19 cellular contexts compared by ENCODE assay signal in the genomic region with DNA sequence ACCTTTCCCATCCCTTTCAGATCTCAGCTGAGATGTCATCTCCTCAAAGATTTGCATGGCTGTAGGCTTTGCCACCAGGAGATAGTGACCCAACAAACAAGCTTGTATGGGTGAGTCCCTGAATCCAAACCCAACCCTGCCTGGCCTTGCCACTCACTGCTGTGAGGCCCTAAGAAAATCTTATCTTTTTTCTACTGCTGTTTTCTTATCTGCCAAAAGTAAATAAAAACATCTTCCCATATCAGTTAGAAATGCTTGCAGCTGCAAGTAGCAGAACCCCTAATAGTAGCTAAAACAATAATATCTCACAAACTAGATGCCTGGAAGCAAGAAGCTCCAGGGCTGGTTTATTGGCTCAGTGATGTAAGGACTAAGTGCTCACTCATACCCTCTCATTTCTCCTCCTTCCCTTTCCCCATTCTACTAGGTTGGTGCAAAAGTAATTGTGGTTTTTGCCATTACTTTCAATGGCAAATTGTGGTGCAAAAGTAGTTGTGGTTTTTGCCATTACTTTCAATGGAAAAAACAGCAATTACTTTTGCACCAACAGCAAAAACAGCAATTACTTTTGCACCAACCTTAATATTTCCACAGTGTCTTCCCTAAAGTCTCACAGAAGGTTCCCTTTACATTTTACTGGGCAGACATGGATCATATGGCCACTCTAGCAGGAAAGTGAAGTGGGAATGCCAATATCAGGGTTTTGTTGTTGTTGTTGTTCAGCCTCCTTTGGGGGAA. TPM values are rescaled to one million over a fixed set of nuclear protein-coding genes. Genes with fewer than 3 reads are reported as not detected.
DNase-seq lines count a peak whose midpoint lies in the region; ATAC-seq, FAIRE-seq and TF ChIP-seq lines count a peak whose summit lies in the region.
"Had no signal": no experiment of that assay in that cellular context is flagged by ENCODE, and none has a peak within 500 bp of the region (broad histone marks: within the 10 kb centered on the region; RNA-seq: fewer than 3 reads in every experiment).

No MANE protein-coding gene starts in this region.

- peak; percentile 7 for FAIRE-seq in A549 (lab: Jason Lieb, UNC)
- FAIRE-seq: D721Med, G401.6, GM12892 had no signal

- peaks cover 4% of the 10 kb centered on the region; the same call in 1 of the 3 replicates for H3K9me3 ChIP-seq in A549
- H3K9me3 ChIP-seq in Peyer's patch: no peaks in the 10 kb centered on the region

- DNase-seq in A549 (ENCODE audit: low read depth in 1 of 2, low spot score in 1 of 2) (no peak), Peyer's patch (no peak), coronary artery (ENCODE audit: low spot score) (peak; percentile 0), islet precursor cell (peak; percentile 4), RWPE1 (ENCODE audit: low spot score) (no peak), NCI-H2107 (lab: John Stamatoyannopoulos, UW) (no peak)
- DNase-seq: 8988T; Caco-2; CD4-positive, alpha-beta T cell; GOT3; H7; IMR-90; KBM-7 had no signal

- POLR2A ChIA-PET in A549 (lab: Yijun Ruan, JAX): no interaction called here
- POLR2A ChIA-PET in RWPE1 (lab: Yijun Ruan, JAX; ENCODE audit: low non-redundant PET): no interaction called here

- H3K4me1 ChIP-seq in A549: no peaks in the 10 kb centered on the region
- H3K4me1 ChIP-seq in Peyer's patch: peaks cover 0 to 3% (median 0%) of the 10 kb centered on the region in 4 donors

- H3K4me2 ChIP-seq in A549: no peak overlapping the region

- TF ChIP-seq CTCF in A549 (IDR thresholded peaks at IDR 0.05): no peak
- no peak for TF ChIP-seq CTCF in Peyer's patch (IDR thresholded peaks at IDR 0.05)
- TF ChIP-seq CTCF in coronary artery (IDR thresholded peaks at IDR 0.05): no peak
- TF ChIP-seq CTCF in RWPE1 (conservative IDR thresholded peaks at IDR 0.05; ENCODE audit: low read depth): no peak

- no peak for TF ChIP-seq EP300 in A549 (IDR thresholded peaks at IDR 0.05)

- no peak overlapping the region for H3K27ac ChIP-seq in A549
- peak overlapping the region in 3 of 4 donors; percentile 4 to 52 (median 27) for H3K27ac ChIP-seq in Peyer's patch
- H3K27ac ChIP-seq in coronary artery: no peak overlapping the region
- no peak overlapping the region for H3K27ac ChIP-seq in RWPE1
- H3K27ac ChIP-seq: HL-60 had no signal

- CTCF ChIA-PET in A549 (lab: Yijun Ruan, JAX): interaction anchor here (1.1 to 2.9 kb wide), 3 partner anchors 12 to 47 kb away, joined by 3 to 10 read pairs (median 4); no protein-coding TSS in a partner anchor
- CTCF ChIA-PET in RWPE1 (lab: Yijun Ruan, JAX): interaction anchor here (0.7 to 1.0 kb wide), 2 partner anchors 14 to 1682 kb away, joined by 3 read pairs; no protein-coding TSS in a partner anchor

- TF ChIP-seq POLR2A in A549 (IDR thresholded peaks at IDR 0.05; ENCODE audit: low read length) (no peak), Peyer's patch (IDR thresholded peaks at IDR 0.05) (no peak)

- no peaks in the 10 kb centered on the region for H3K27me3 ChIP-seq in Peyer's patch

- ATAC-seq in A549 (no peak), HG03025 (IDR thresholded peaks at IDR 0.05; ENCODE audit: low FRiP score, unreplicated experiment) (no peak), HG02571 (IDR thresholded peaks at IDR 0.05; ENCODE audit: unreplicated experiment) (no peak)

- no peak for TF ChIP-seq RAD21 in A549 (conservative IDR thresholded peaks at IDR 0.05 in 1 of 2, IDR thresholded peaks at IDR 0.05 in 1 of 2)

- H3K4me3 ChIP-seq in A549 (no peak overlapping the region), Peyer's patch (no peak overlapping the region), coronary artery (no peak overlapping the region)

- H3K36me3 ChIP-seq in Peyer's patch: no peaks in the 10 kb centered on the region

TF ChIP-seq in A549, 52 proteins besides CTCF, POLR2A, EP300 and RAD21:
- TF ChIP-seq POLR2AphosphoS2 (conservative IDR thresholded peaks at IDR 0.05; ENCODE audit: low read length) (no peak), E2F6 (IDR thresholded peaks at IDR 0.05; ENCODE audit: borderline replicate concordance, low read depth) (no peak), ZNF302 (CRISPR knock-in tag; IDR thresholded peaks at IDR 0.05) (no peak), NR3C1 (IDR thresholded peaks at IDR 0.05) (no peak), MAFK (IDR thresholded peaks at IDR 0.05; ENCODE audit: partially characterized antibody) (no peak), NPAS2 (CRISPR knock-in tag; IDR thresholded peaks at IDR 0.05; ENCODE audit: borderline replicate concordance) (no peak), SMC3 (IDR thresholded peaks at IDR 0.05) (no peak), TFCP2L1 (CRISPR knock-in tag; IDR thresholded peaks at IDR 0.05) (no peak), JUNB (IDR thresholded peaks at IDR 0.05) (no peak), EHMT2 (IDR thresholded peaks at IDR 0.05; ENCODE audit: low read depth) (no peak), RFX5 (IDR thresholded peaks at IDR 0.05) (no peak), ZFP36 (IDR thresholded peaks at IDR 0.05; ENCODE audit: borderline replicate concordance, partially characterized antibody) (no peak), EHF (CRISPR knock-in tag; IDR thresholded peaks at IDR 0.05) (no peak), ESRRA (IDR thresholded peaks at IDR 0.05; ENCODE audit: borderline replicate concordance, low read length) (no peak), KDM5A (IDR thresholded peaks at IDR 0.05) (no peak), RARB (CRISPR knock-in tag; IDR thresholded peaks at IDR 0.05) (no peak), FOSL2 (IDR thresholded peaks at IDR 0.05) (no peak), FOSL2 (CRISPR knock-in tag; IDR thresholded peaks at IDR 0.05) (no peak)
- TF ChIP-seq, protein P1, sequence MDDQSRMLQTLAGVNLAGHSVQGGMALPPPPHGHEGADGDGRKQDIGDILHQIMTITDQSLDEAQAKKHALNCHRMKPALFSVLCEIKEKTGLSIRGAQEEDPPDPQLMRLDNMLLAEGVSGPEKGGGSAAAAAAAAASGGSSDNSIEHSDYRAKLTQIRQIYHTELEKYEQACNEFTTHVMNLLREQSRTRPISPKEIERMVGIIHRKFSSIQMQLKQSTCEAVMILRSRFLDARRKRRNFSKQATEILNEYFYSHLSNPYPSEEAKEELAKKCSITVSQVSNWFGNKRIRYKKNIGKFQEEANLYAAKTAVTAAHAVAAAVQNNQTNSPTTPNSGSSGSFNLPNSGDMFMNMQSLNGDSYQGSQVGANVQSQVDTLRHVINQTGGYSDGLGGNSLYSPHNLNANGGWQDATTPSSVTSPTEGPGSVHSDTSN (IDR thresholded peaks at IDR 0.05): no peak
TF ChIP-seq in A549: peak in this region for 0.

RNA-seq across cellular contexts. Expression of gene PSMF1, which starts 56.7 kb away (rescaled TPM):
- polyA plus RNA-seq in A549 (2011; rRNA removed): 157 and 168 TPM in 2 replicates
- 124 and 139 TPM in 2 replicates for polyA plus RNA-seq in A549 (2012; cell fraction: cytosol; rRNA removed)
- polyA plus RNA-seq in A549 (2012; cell fraction: nucleus; rRNA removed): 226 and 864 TPM in 2 replicates
- 123 to 145 TPM (median 134 TPM) in 3 replicates for polyA plus RNA-seq in A549 (2017; fragmentation: RNase III; extraction: RNeasy Plus Mini Kit Qiagen cat#74134 plus additional on column Dnase treatment)
- polyA minus RNA-seq in A549 (2011; rRNA and poly(A)+ RNA removed): 147 and 156 TPM in 2 replicates
- total RNA-seq in Peyer's patch: 100 to 1,000 TPM in 1 of 4 donors, 10 to 100 TPM in 3; 44.6 to 167 (median 67.8) TPM

RNA-seq across cellular contexts. Expression of gene RSPO4, which starts 59.5 kb away (rescaled TPM):
- polyA plus RNA-seq in A549 (2011; rRNA removed) (not detected in 2 replicates), A549 (2017; fragmentation: RNase III; extraction: RNeasy Plus Mini Kit Qiagen cat#74134 plus additional on column Dnase treatment) (not detected in 3 replicates)
- not detected in 2 replicates for polyA plus RNA-seq in A549 (2012; cell fraction: cytosol; rRNA removed)
- polyA plus RNA-seq in A549 (2012; cell fraction: nucleus; rRNA removed): 0.02 TPM in 1 of 2 replicates, not detected in the other
- polyA minus RNA-seq in A549 (2011; rRNA and poly(A)+ RNA removed): not detected in 2 replicates
- not detected for total RNA-seq in Peyer's patch
- total RNA-seq: IMR-90 had no signal
- polyA plus RNA-seq: IMR-90 had no signal

Comparison
In these comparisons a context has a peak if more than half of its experiments do, and no peak if none do; other contexts are left out.
1. DNase-seq: peak in coronary artery (single experiment) and islet precursor cell (single experiment); none in A549 (0 of 2), Peyer's patch (0 of 3), RWPE1 (single experiment) and NCI-H2107 (single experiment).
2. H3K27ac ChIP-seq: peak in Peyer's patch (3 of 4); none in A549 (0 of 2), coronary artery (0 of 2) and RWPE1 (single experiment).